Comparison of ENCODE assay signal across 25 cellular contexts in the genomic region with DNA sequence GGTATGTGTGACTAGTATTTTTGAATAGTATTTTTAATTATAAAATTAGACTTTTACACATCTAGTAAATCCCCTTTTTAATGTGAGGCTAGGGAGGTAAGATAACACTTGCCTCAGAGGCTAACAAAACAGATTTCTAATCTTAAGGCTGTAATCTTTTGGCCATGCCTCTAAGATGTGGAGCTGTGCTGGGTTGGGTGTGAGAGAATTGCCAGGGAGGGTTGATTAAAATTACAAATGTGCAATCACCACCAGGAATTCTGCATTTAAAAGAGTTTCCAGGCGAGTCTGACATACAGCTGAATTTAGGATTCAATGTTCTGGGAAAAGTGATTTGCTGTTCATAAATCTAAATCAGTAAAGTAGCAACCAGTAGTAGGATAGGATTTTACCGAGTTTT.
"Had no signal": no experiment of that assay in that cellular context is flagged by ENCODE, and none has a peak within 500 bp of the region (broad histone marks: within the 10 kb centered on the region; RNA-seq: fewer than 3 reads in every experiment).

No MANE protein-coding gene starts in this region.

- H2AFZ ChIP-seq: hepatocyte had no signal

- H3K36me3 Mint-ChIP-seq: naive thymus-derived CD8-positive, alpha-beta T cell; stimulated activated effector memory CD8-positive, alpha-beta T cell treated with anti-CD3 and anti-CD28 coated beads, Interleukin-12 subunit alpha, Interleukin-12 subunit beta, amount 100 ng/mL, for 72 hours; type B pancreatic cell had no signal

- DNase-seq: dorsolateral prefrontal cortex; effector CD4-positive, alpha-beta T cell; foreskin fibroblast; gastrocnemius medialis; heart left ventricle; left ventricle myocardium superior; lower lobe of right lung; naive thymus-derived CD8-positive, alpha-beta T cell; nephron progenitor cell; ovary; posterior cingulate gyrus; psoas muscle; right cardiac atrium; sigmoid colon; stimulated activated CD4-positive, alpha-beta T cell treated with anti-CD3 and anti-CD28 coated beads, Interleukin-2, amount 100 ng/mL, for 24 hours; stimulated activated CD4-positive, alpha-beta T cell treated with anti-CD3 and anti-CD28 coated beads, Interleukin-4, amount 100 ng/mL, for 24 hours; stimulated activated naive CD4-positive, alpha-beta T cell treated with Interleukin-2 at 50 U/mL for 16 hours; stomach; testis; tibial artery had no signal

- H3K4me2 ChIP-seq: hepatocyte had no signal

- H3K36me3 ChIP-seq: gastrocnemius medialis, heart left ventricle, lower lobe of right lung, ovary, sigmoid colon, stomach, tibial artery had no signal

- H3K4me3 ChIP-seq: dorsolateral prefrontal cortex, gastrocnemius medialis, heart left ventricle, hepatocyte, lower lobe of right lung, ovary, psoas muscle, sigmoid colon, stomach, testis, tibial artery had no signal

- H3K4me1 Mint-ChIP-seq: naive thymus-derived CD8-positive, alpha-beta T cell; stimulated activated effector memory CD8-positive, alpha-beta T cell treated with anti-CD3 and anti-CD28 coated beads, Interleukin-12 subunit alpha, Interleukin-12 subunit beta, amount 100 ng/mL, for 72 hours had no signal

- H3K4me3 Mint-ChIP-seq: nephron progenitor cell; stimulated activated effector memory CD8-positive, alpha-beta T cell treated with anti-CD3 and anti-CD28 coated beads, Interleukin-12 subunit alpha, Interleukin-12 subunit beta, amount 100 ng/mL, for 72 hours; type B pancreatic cell had no signal

- H3K79me2 ChIP-seq: hepatocyte had no signal

- H3K27ac ChIP-seq: dorsolateral prefrontal cortex, epithelial cell of prostate, gastrocnemius medialis, heart left ventricle, hepatocyte, lower lobe of right lung, ovary, psoas muscle, sigmoid colon, stomach, testis, tibial artery had no signal

- H3K9me3 ChIP-seq: gastrocnemius medialis, lower lobe of right lung, ovary, sigmoid colon, testis, tibial artery had no signal

- ATAC-seq: esophagus mucosa; gastrocnemius medialis; heart left ventricle; left ventricle myocardium superior; lower lobe of right lung; naive thymus-derived CD8-positive, alpha-beta T cell; psoas muscle; right cardiac atrium; stimulated activated effector memory CD8-positive, alpha-beta T cell treated with anti-CD3 and anti-CD28 coated beads, Interleukin-12 subunit alpha, Interleukin-12 subunit beta, amount 100 ng/mL, for 72 hours had no signal

- H3K27ac Mint-ChIP-seq: naive thymus-derived CD8-positive, alpha-beta T cell; nephron progenitor cell; stimulated activated effector memory CD8-positive, alpha-beta T cell treated with anti-CD3 and anti-CD28 coated beads, Interleukin-12 subunit alpha, Interleukin-12 subunit beta, amount 100 ng/mL, for 72 hours; type B pancreatic cell had no signal

- H3K9me3 Mint-ChIP-seq: naive thymus-derived CD8-positive, alpha-beta T cell; stimulated activated effector memory CD8-positive, alpha-beta T cell treated with anti-CD3 and anti-CD28 coated beads, Interleukin-12 subunit alpha, Interleukin-12 subunit beta, amount 100 ng/mL, for 72 hours; type B pancreatic cell had no signal

- H3K27me3 ChIP-seq: dorsolateral prefrontal cortex, gastrocnemius medialis, heart left ventricle, hepatocyte, ovary, sigmoid colon, stomach, testis, tibial artery had no signal

- H3K4me1 ChIP-seq: gastrocnemius medialis, heart left ventricle, lower lobe of right lung, psoas muscle, sigmoid colon, testis, tibial artery had no signal
